ENCODE assay signal across 1 cellular context in the genomic region with DNA sequence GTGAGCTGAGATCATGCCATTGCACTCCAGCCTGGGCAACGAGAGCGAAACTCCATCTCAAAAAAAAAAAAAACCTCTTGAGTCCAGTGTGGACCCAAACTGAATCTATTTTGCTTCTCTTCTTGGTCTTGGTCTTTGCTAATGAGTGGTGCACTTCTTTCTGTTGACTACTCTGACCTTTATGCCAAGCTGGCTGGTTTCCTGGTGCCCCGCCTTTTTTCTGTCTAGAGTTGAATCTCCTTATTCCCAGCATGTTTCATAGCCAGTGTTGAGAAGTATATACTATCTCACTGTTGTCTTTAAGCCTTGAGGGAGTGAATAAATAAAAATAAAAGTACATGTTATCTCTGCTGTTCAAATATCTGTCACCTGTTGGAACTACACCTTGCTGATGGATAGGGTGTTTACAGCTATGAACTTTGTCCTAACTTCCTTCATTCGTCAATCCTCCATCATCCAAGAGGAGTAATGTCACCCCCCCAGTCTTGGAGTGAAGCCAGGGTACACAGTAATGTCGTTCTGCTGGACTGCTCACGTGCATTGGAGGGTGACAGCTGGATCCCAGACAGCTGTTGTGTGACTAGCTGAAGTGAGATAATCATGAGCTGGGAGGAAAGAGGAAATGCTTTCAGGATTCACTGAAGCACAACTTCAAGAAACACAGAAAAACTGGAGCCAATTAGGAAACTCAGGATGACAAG.
TF ChIP-seq lines count a peak whose summit lies in the region.

No MANE protein-coding gene starts in this region.

TF ChIP-seq in K562, 482 proteins besides CTCF, POLR2A, EP300 and RAD21:
- TF ChIP-seq, protein P1, sequence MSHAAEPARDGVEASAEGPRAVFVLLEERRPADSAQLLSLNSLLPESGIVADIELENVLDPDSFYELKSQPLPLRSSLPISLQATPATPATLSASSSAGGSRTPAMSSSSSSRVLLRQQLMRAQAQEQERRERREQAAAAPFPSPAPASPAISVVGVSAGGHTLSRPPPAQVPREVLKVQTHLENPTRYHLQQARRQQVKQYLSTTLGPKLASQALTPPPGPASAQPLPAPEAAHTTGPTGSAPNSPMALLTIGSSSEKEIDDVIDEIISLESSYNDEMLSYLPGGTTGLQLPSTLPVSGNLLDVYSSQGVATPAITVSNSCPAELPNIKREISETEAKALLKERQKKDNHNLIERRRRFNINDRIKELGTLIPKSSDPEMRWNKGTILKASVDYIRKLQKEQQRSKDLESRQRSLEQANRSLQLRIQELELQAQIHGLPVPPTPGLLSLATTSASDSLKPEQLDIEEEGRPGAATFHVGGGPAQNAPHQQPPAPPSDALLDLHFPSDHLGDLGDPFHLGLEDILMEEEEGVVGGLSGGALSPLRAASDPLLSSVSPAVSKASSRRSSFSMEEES (CRISPR knock-in tag; IDR thresholded peaks at IDR 0.05): no peak
- no peak for TF ChIP-seq HNRNPH1 (optimal IDR thresholded peaks at IDR 0.05; ENCODE audit: low read depth, low read length)
- TF ChIP-seq NR2C1 (IDR thresholded peaks at IDR 0.05): no peak
- no peak for TF ChIP-seq NR2C1 (tag; IDR thresholded peaks at IDR 0.05)
- TF ChIP-seq, protein P2, sequence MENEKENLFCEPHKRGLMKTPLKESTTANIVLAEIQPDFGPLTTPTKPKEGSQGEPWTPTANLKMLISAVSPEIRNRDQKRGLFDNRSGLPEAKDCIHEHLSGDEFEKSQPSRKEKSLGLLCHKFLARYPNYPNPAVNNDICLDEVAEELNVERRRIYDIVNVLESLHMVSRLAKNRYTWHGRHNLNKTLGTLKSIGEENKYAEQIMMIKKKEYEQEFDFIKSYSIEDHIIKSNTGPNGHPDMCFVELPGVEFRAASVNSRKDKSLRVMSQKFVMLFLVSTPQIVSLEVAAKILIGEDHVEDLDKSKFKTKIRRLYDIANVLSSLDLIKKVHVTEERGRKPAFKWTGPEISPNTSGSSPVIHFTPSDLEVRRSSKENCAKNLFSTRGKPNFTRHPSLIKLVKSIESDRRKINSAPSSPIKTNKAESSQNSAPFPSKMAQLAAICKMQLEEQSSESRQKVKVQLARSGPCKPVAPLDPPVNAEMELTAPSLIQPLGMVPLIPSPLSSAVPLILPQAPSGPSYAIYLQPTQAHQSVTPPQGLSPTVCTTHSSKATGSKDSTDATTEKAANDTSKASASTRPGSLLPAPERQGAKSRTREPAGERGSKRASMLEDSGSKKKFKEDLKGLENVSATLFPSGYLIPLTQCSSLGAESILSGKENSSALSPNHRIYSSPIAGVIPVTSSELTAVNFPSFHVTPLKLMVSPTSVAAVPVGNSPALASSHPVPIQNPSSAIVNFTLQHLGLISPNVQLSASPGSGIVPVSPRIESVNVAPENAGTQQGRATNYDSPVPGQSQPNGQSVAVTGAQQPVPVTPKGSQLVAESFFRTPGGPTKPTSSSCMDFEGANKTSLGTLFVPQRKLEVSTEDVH (IDR thresholded peaks at IDR 0.05; ENCODE audit: low read depth, partially characterized antibody): no peak
- no peak for TF ChIP-seq HNRNPK (IDR thresholded peaks at IDR 0.05; ENCODE audit: low read depth, low read length, poor library complexity, severe bottlenecking)
- TF ChIP-seq CBFA2T3 (IDR thresholded peaks at IDR 0.05): no peak
- no peak for TF ChIP-seq NUFIP1 (IDR thresholded peaks at IDR 0.05; ENCODE audit: partially characterized antibody)
- TF ChIP-seq, protein P3, sequence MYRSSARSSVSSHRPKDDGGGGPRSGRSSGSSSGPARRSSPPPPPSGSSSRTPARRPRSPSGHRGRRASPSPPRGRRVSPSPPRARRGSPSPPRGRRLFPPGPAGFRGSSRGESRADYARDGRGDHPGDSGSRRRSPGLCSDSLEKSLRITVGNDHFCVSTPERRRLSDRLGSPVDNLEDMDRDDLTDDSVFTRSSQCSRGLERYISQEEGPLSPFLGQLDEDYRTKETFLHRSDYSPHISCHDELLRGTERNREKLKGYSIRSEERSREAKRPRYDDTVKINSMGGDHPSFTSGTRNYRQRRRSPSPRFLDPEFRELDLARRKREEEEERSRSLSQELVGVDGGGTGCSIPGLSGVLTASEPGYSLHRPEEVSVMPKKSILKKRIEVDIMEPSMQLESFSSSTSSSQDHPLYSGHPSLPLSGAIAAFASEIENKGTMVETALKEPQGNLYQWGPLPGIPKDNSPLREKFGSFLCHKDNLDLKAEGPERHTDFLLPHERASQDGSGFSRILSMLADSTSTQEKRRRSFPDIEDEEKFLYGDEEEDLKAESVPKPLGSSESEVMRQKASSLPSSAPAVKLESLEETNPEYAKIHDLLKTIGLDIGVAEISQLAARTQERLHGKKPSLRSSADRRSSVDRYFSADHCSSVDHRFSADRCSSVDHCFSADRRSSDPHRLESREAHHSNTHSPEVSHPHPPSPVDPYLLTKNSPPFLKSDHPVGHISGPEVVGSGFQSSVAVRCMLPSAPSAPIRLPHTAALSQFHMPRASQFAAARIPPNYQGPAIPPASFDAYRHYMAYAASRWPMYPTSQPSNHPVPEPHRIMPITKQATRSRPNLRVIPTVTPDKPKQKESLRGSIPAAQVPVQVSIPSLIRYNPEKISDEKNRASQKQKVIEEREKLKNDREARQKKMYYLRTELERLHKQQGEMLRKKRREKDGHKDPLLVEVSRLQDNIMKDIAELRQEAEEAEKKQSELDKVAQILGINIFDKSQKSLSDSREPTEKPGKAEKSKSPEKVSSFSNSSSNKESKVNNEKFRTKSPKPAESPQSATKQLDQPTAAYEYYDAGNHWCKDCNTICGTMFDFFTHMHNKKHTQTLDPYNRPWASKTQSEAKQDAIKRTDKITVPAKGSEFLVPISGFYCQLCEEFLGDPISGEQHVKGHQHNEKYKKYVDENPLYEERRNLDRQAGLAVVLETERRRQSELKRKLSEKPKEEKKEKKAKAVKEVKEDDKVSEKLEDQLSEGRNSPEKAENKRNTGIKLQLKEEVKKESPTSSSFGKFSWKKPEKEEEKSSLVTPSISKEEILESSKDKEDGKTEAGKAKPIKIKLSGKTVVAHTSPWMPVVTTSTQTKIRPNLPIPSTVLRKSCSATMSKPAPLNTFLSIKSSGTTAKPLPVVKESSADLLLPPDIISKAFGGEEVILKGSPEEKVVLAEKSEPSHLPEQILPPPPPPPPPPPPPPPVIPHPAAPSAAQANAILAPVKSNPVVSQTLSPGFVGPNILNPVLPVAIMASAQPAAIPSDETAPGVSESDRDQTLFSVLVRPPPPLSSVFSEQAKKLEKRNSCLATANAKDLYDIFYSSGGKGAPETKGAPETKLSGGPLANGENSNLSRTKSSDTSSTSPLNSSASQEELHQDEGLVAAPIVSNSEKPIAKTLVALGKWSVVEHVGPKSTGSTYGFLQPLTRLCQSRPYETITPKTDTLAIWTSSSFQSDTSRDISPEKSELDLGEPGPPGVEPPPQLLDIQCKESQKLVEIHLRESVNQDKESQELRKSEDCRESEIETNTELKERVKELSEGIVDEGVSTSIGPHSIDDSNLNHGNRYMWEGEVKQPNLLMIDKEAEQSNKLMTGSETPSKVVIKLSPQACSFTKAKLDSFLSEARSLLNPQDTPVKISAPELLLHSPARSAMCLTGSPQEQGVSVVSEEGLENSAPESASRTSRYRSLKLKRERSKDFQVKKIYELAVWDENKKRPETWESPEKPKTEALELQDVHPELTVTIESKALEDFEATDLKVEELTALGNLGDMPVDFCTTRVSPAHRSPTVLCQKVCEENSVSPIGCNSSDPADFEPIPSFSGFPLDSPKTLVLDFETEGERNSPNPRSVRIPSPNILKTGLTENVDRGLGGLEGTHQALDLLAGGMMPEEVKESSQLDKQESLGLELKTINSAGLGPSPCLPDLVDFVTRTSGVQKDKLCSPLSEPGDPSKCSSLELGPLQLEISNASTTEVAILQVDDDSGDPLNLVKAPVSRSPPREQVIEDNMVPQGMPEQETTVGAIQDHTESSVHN (IDR thresholded peaks at IDR 0.05; ENCODE audit: borderline replicate concordance in 1 of 2, low read depth in 1 of 2): 0 out of 4 replicates have a peak, but pooled peaks of 1 of the 2 experiments have one; percentile 43
- TF ChIP-seq BHLHE40 (IDR thresholded peaks at IDR 0.05; ENCODE audit: low read length): peak; percentile 75
- TF ChIP-seq KLF10 (CRISPR knock-in tag; IDR thresholded peaks at IDR 0.05): no peak
- TF ChIP-seq ZNF384 (IDR thresholded peaks at IDR 0.05; ENCODE audit: low read depth, low read length): no peak
- TF ChIP-seq PHB2 (IDR thresholded peaks at IDR 0.05; ENCODE audit: low read depth): no peak
